ENCODE assay signal across 18 cellular contexts in the genomic region with DNA sequence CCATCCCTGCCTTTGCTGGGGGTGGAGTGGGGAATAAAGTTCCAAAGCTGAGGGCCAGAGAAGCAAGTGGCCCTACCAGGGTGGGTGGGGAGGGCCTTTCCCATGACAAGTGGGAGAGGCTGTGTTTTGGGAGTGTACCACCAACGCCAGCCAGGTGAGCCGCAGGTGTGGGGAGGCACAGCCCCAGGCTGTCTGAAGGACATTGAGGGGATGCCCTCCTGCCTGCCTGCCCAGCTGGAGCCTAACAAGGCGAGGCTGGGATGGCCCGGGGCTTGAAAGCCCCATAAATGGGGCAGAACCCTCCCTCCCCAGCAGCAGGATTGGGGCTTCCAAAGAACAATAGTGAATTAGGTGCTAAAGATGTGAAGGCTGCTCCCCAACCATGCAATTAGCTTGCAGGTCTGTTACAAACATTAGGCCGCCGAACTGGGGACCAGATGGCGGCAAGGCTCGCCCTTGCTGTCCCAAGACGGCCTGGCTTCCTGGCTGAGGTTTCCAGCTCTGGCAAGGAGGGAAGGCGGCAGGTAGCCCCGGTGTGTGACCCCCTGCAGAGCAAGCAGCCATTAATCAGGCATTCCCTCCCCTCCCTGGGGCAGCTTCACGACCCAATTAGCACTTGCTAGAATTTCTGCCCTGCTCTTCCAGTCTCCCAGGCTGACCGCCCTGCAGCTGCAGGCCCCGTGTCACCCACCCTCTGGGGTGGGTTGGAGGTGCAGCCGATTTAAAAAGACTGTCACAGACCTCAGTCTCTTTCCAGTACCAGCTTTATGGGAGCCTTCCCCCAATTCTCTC. TPM values are rescaled to one million over a fixed set of nuclear protein-coding genes. Genes with fewer than 3 reads are reported as not detected.
A peak's percentile ranks its signal among the peaks of the same experiment; 100 is the strongest.
DNase-seq lines count a peak whose midpoint lies in the region; FAIRE-seq and TF ChIP-seq lines count a peak whose summit lies in the region.
"Had no signal": no experiment of that assay in that cellular context is flagged by ENCODE, and none has a peak within 500 bp of the region (broad histone marks: within the 10 kb centered on the region; RNA-seq: fewer than 3 reads in every experiment).

No MANE protein-coding gene starts in this region.

- no peak overlapping the region for H3K9ac ChIP-seq in H9 (ENCODE audit: extremely low read depth, insufficient read length, low read length)
- H3K9ac ChIP-seq in H1 (replicated peaks in 1 of 4; ENCODE audit: extremely low read depth in 1 of 4, low read depth in 3 of 4, low read length in 3 of 4): no peak overlapping the region
- no peak overlapping the region for H3K9ac ChIP-seq in kidney (ENCODE audit: low read length in 2 of 2)
- H3K9ac ChIP-seq in colonic mucosa (ENCODE audit: low read depth in 2 of 2, low read length in 2 of 2): no peak overlapping the region
- H3K9ac ChIP-seq: BLaER1 treated with 17β-estradiol and CSF1 and Interleukin-3, amounts not matched to agents 10 nM and 100 nM; SK-N-SH had no signal

- no peaks in the 10 kb centered on the region for H3K79me1 ChIP-seq in H9 (ENCODE audit: insufficient read depth, low read depth, low read length, poor library complexity, severe bottlenecking)
- H3K79me1 ChIP-seq in H1 (ENCODE audit: low read depth, low read length): no peaks in the 10 kb centered on the region

- no peak overlapping the region for H3K56ac ChIP-seq in H9 (ENCODE audit: insufficient read length, low read depth, low read length)
- H3K56ac ChIP-seq in H1 (replicated peaks; ENCODE audit: insufficient read length, low read depth, low read length): no peak overlapping the region

- intact Hi-C loops in kidney (cut with DNase I): no loop called here
- intact Hi-C loops in colonic mucosa (cut with DNase I): no loop called here

- H3K14ac ChIP-seq in H9 (ENCODE audit: insufficient read depth, low read length) (no peak overlapping the region), H1 (ENCODE audit: insufficient read length) (no peak overlapping the region)

- FAIRE-seq in H1 (lab: Jason Lieb, UNC): no peak
- FAIRE-seq in kidney (lab: Jason Lieb, UNC): no peak
- FAIRE-seq: K562 had no signal

- H2AFZ ChIP-seq in H9 (ENCODE audit: low read length): no peak overlapping the region
- no peak overlapping the region for H2AFZ ChIP-seq in H1 (ENCODE audit: low read length)

- no peak for TF ChIP-seq EP300 in H1 (IDR thresholded peaks at IDR 0.05; ENCODE audit: borderline replicate concordance in 1 of 2, low read depth in 2 of 2, low read length in 2 of 2)

- peak overlapping the region in 1 of 3 experiments; percentile 53; a peak in 1 of 7 replicates for H3K27ac Mint-ChIP-seq in H9
- H3K27ac Mint-ChIP-seq: CD8-positive, alpha-beta T cell had no signal

- H3K23me2 ChIP-seq in H9 (ENCODE audit: insufficient read length, low read depth, low read length, poor library complexity, severe bottlenecking): no peaks in the 10 kb centered on the region
- no peaks in the 10 kb centered on the region for H3K23me2 ChIP-seq in H1 (ENCODE audit: low read depth, low read length)

- no CpG with 5 or more reads among the region's 15 CpGs for WGBS in H9 (ENCODE audit: extremely low coverage, insufficient read length, low lambda C conversion rate)
- 72% methylated on average over 15 of the region's 15 CpGs; no CpG with 5 or more reads in 1 of the 2 experiments for WGBS in H1 (ENCODE audit: extremely low coverage in 1 of 2, insufficient coverage in 1 of 2, insufficient read length in 1 of 2, insufficient replicate concordance in 2 of 2, low coverage in 1 of 2, low lambda C conversion rate in 2 of 2, missing lambda C conversion rate in 1 of 2), 2 experiments

- H3K36me3 Mint-ChIP-seq in H9 (ENCODE audit: insufficient read depth in 1 of 3, low read depth in 3 of 3): no peaks in the 10 kb centered on the region
- H3K36me3 Mint-ChIP-seq: CD8-positive, alpha-beta T cell had no signal

- no peak overlapping the region for H3K27ac ChIP-seq in H9 (ENCODE audit: insufficient read length, low read depth, low read length)
- H3K27ac ChIP-seq in H1 (ENCODE audit: low read depth, low read length): no peak overlapping the region
- H3K27ac ChIP-seq in kidney (ENCODE audit: low read depth in 2 of 2, low read length in 2 of 2): no peak overlapping the region
- H3K27ac ChIP-seq in colonic mucosa: no peak overlapping the region
- H3K27ac ChIP-seq: BLaER1 treated with 17β-estradiol and CSF1 and Interleukin-3, amounts not matched to agents 10 nM and 100 nM had no signal

- H3K27me3 ChIP-seq in H9 (ENCODE audit: insufficient read depth, low read length) (no peaks in the 10 kb centered on the region), H1 (replicated peaks in 1 of 4; ENCODE audit: control insufficient read depth in 3 of 4, extremely low read depth in 1 of 4, insufficient read depth in 3 of 4, low read length in 3 of 4) (no peaks in the 10 kb centered on the region; a peak in 2 of 7 replicates), colonic mucosa (no peaks in the 10 kb centered on the region)
- H3K27me3 ChIP-seq: BLaER1 treated with 17β-estradiol and CSF1 and Interleukin-3, amounts not matched to agents 10 nM and 100 nM had no signal

- no peak overlapping the region for H3T11ph ChIP-seq in H9 (ENCODE audit: low read length)

- H4K5ac ChIP-seq in H9 (ENCODE audit: insufficient read length, low read depth, low read length) (no peak overlapping the region), H1 (ENCODE audit: insufficient read length, low read depth, low read length) (no peak overlapping the region)

- POLR2A ChIA-PET in H1 (lab: Charles Lee; ENCODE audit: partially characterized antibody): interaction anchor here (0.8 to 1.6 kb wide), 5 partner anchors 11 to 73 kb away, joined by 3 to 6 read pairs (median 4); no protein-coding TSS in a partner anchor

- no peak overlapping the region for H4K91ac ChIP-seq in H9 (ENCODE audit: insufficient read length, low read depth, low read length)
- no peak overlapping the region for H4K91ac ChIP-seq in H1 (replicated peaks; ENCODE audit: insufficient read length, low read length)

- no peak overlapping the region for H3K23ac ChIP-seq in H9 (ENCODE audit: insufficient read length, low read depth, low read length)
- no peak overlapping the region for H3K23ac ChIP-seq in H1 (ENCODE audit: insufficient read length)

- no peak overlapping the region for H2AK5ac ChIP-seq in H9 (ENCODE audit: insufficient read length, low read length)
- H2AK5ac ChIP-seq in H1 (ENCODE audit: low read depth, low read length): no peak overlapping the region

- H3K4ac ChIP-seq in H9 (ENCODE audit: low read depth, low read length) (no peak overlapping the region), H1 (replicated peaks; ENCODE audit: insufficient read length, low read depth, low read length) (no peak overlapping the region)

- DNase-seq in G401 (ENCODE audit: low spot score): peak; percentile 9
- DNase-seq in H9: peak; percentile 55
- DNase-seq in H1 (ENCODE audit: low read depth in 1 of 2, low spot score in 2 of 2): peak in 1 of 2 experiments; percentile 23
- peak; percentile 52 for DNase-seq in kidney
- no peak for DNase-seq in cerebellar cortex (ENCODE audit: low spot score)
- DNase-seq in SIG-M5 (lab: John Stamatoyannopoulos, UW): no peak
- DNase-seq in colonic mucosa: no peak
- DNase-seq: Calu3; CD8-positive, alpha-beta T cell; NCI-H1105; NCI-H187 treated with DMSO at 0.1 percent for 48 hours; NCI-H446; NCI-H526 treated with DMSO at 0.1 percent for 48 hours; SHP77; SK-N-SH had no signal

- CTCF ChIA-PET in H1 (lab: Charles Lee; ENCODE audit: partially characterized antibody): interaction anchor here (0.8 to 2.5 kb wide), 10 partner anchors 9 to 396 kb away, joined by 3 to 16 read pairs (median 4); no protein-coding TSS in a partner anchor

- no peak for TF ChIP-seq CTCF in H9 (conservative IDR thresholded peaks at IDR 0.05)
- no peak for TF ChIP-seq CTCF in H1 (IDR thresholded peaks at IDR 0.05; ENCODE audit: control extremely low read depth in 1 of 3, insufficient read depth in 1 of 3, low read depth in 1 of 3, low read length in 3 of 3)
- no peak for TF ChIP-seq CTCF in kidney (IDR thresholded peaks at IDR 0.05; ENCODE audit: borderline replicate concordance, extremely low read depth, insufficient read depth)
- TF ChIP-seq CTCF in colonic mucosa (IDR thresholded peaks at IDR 0.05): no peak

- no peak for TF ChIP-seq POLR2A in H1 (IDR thresholded peaks at IDR 0.05; ENCODE audit: control extremely low read depth in 1 of 2, low read depth in 2 of 2, low read length in 2 of 2)

- TF ChIP-seq RAD21 in H1 (IDR thresholded peaks at IDR 0.05 in 1 of 2, conservative IDR thresholded peaks at IDR 0.05 in 1 of 2; ENCODE audit: low read depth in 2 of 2, low read length in 2 of 2): no peak

- in situ Hi-C loops in G401 (cut with HindIII; ENCODE audit: low sequenced_read_pairs): no loop called here

- H3K36me3 ChIP-seq in H1 (ENCODE audit: control insufficient read depth in 2 of 4, insufficient read depth in 4 of 4, low read length in 3 of 4) (no peaks in the 10 kb centered on the region), kidney (ENCODE audit: control insufficient read depth in 1 of 2, insufficient read depth in 2 of 2, low read length in 2 of 2) (no peaks in the 10 kb centered on the region), colonic mucosa (no peaks in the 10 kb centered on the region)
- H3K36me3 ChIP-seq: BLaER1 treated with 17β-estradiol and CSF1 and Interleukin-3, amounts not matched to agents 10 nM and 100 nM had no signal

- no peaks in the 10 kb centered on the region for H3K9me3 ChIP-seq in H9 (ENCODE audit: control insufficient read depth, low read depth, low read length)
- no peaks in the 10 kb centered on the region for H3K9me3 ChIP-seq in H1 (ENCODE audit: insufficient read depth in 2 of 2, low read depth in 1 of 2, low read length in 1 of 2)
- no peaks in the 10 kb centered on the region for H3K9me3 ChIP-seq in kidney (ENCODE audit: control insufficient read depth in 1 of 2, low read length in 2 of 2)
- H3K9me3 ChIP-seq in colonic mucosa: no peaks in the 10 kb centered on the region
- H3K9me3 ChIP-seq: BLaER1 treated with 17β-estradiol and CSF1 and Interleukin-3, amounts not matched to agents 10 nM and 100 nM; SK-N-SH had no signal

- H2BK12ac ChIP-seq in H9 (ENCODE audit: insufficient read length, low read depth, low read length) (no peak overlapping the region), H1 (ENCODE audit: low read depth, low read length) (peak overlapping the region; percentile 68; the same call in 1 of the 2 replicates)

- no peaks in the 10 kb centered on the region for H3K79me2 ChIP-seq in H9 (ENCODE audit: insufficient read depth, low read length)
- no peaks in the 10 kb centered on the region for H3K79me2 ChIP-seq in H1 (ENCODE audit: control insufficient read depth in 1 of 2, insufficient read depth in 2 of 2, low read length in 2 of 2)

- H3K4me2 ChIP-seq in H9 (ENCODE audit: insufficient read depth, insufficient read length, low read length) (no peak overlapping the region), H1 (ENCODE audit: insufficient read depth in 1 of 2, low read depth in 2 of 2, low read length in 2 of 2) (no peak overlapping the region)
- H3K4me2 ChIP-seq: BLaER1 treated with 17β-estradiol and CSF1 and Interleukin-3, amounts not matched to agents 10 nM and 100 nM; SK-N-SH had no signal

- H2BK5ac ChIP-seq in H9 (ENCODE audit: insufficient read length, low read length): no peak overlapping the region
- peak overlapping the region; percentile 44; the same call in 1 of the 2 replicates for H2BK5ac ChIP-seq in H1 (ENCODE audit: low read depth, low read length)

- H2BK15ac ChIP-seq in H9 (ENCODE audit: low read depth, low read length) (no peak overlapping the region), H1 (ENCODE audit: low read length) (no peak overlapping the region)

- peaks cover 7 to 11% of the 10 kb centered on the region in 2 experiments for H3K4me1 Mint-ChIP-seq in H9

- no peak overlapping the region for H2BK120ac ChIP-seq in H9 (ENCODE audit: low read depth, low read length, poor library complexity, severe bottlenecking)
- H2BK120ac ChIP-seq in H1 (replicated peaks; ENCODE audit: low read depth, low read length): no peak overlapping the region

- H4K20me1 ChIP-seq in H9 (ENCODE audit: control insufficient read depth, insufficient read depth, insufficient read length) (no peaks in the 10 kb centered on the region), H1 (replicated peaks in 1 of 2; ENCODE audit: control insufficient read depth in 1 of 2, insufficient read depth in 2 of 2, low read length in 2 of 2) (no peaks in the 10 kb centered on the region)
- H4K20me1 ChIP-seq: BLaER1 treated with 17β-estradiol and CSF1 and Interleukin-3, amounts not matched to agents 10 nM and 100 nM had no signal

- H3K4me3 ChIP-seq in H1 (ENCODE audit: extremely low read depth in 1 of 4, insufficient read depth in 2 of 4, low read depth in 3 of 4, low read length in 4 of 4): no peak overlapping the region
- no peak overlapping the region for H3K4me3 ChIP-seq in kidney (ENCODE audit: low read length in 2 of 2)
- H3K4me3 ChIP-seq in colonic mucosa: no peak overlapping the region
- H3K4me3 ChIP-seq: BLaER1 treated with 17β-estradiol and CSF1 and Interleukin-3, amounts not matched to agents 10 nM and 100 nM; K562 had no signal

- H3K18ac ChIP-seq in H9 (ENCODE audit: insufficient read length, low read depth, low read length) (no peak overlapping the region), H1 (ENCODE audit: extremely low read depth, low read length) (peak overlapping the region; percentile 60)

- no peak overlapping the region for H2BK20ac ChIP-seq in H9 (ENCODE audit: low read depth, low read length, poor library complexity, severe bottlenecking)
- no peak overlapping the region for H2BK20ac ChIP-seq in H1 (ENCODE audit: low read length)

- H3K9me3 Mint-ChIP-seq in H9: no peaks in the 10 kb centered on the region
- H3K9me3 Mint-ChIP-seq: CD8-positive, alpha-beta T cell had no signal

- no peak overlapping the region for H3K4me3 Mint-ChIP-seq in H9
- H3K4me3 Mint-ChIP-seq: CD8-positive, alpha-beta T cell had no signal

- H3K4me1 ChIP-seq in H9 (ENCODE audit: insufficient read depth, low read length) (no peaks in the 10 kb centered on the region; the same call in 1 of the 2 replicates), H1 (replicated peaks in 1 of 4; ENCODE audit: control insufficient read depth in 3 of 4, insufficient read depth in 4 of 4, low read length in 3 of 4) (peaks cover 3 to 9% (median 4%) of the 10 kb centered on the region in 4 experiments; a peak in 6 of 7 replicates), kidney (ENCODE audit: control insufficient read depth in 1 of 2, insufficient read depth in 1 of 2, low read depth in 1 of 2, low read length in 2 of 2) (no peaks in the 10 kb centered on the region), colonic mucosa (no peaks in the 10 kb centered on the region)
- H3K4me1 ChIP-seq: BLaER1 treated with 17β-estradiol and CSF1 and Interleukin-3, amounts not matched to agents 10 nM and 100 nM had no signal

- no peak overlapping the region for H4K8ac ChIP-seq in H9 (replicated peaks; ENCODE audit: insufficient read length, low read depth, low read length)
- no peak overlapping the region for H4K8ac ChIP-seq in H1 (ENCODE audit: extremely low read depth, insufficient read depth, low read length)

- peaks cover 5% of the 10 kb centered on the region for H3K27me3 Mint-ChIP-seq in H9 (ENCODE audit: low read depth)

RNA-seq across cellular contexts. Expression of a gene that starts 42.9 kb away (rescaled TPM):
- total RNA-seq in G401 (2014; rRNA removed; shearing (Covaris generic)): 1.5 and 2.4 TPM in 2 replicates
- total RNA-seq in H9 (2021) (0.94 and 1.3 TPM in 2 replicates), kidney (1.8 TPM), colonic mucosa (under 1 TPM in 1 of 2 donors, not detected in 1; 0.35 TPM)
- total RNA-seq in H1 (2021; fragmentation: NEBNext Ultra II Directional; extraction: Animal tissue kit (Norgen Biotek cat#: 25700)): 0.63 and 1.3 TPM in 2 replicates
- polyA plus RNA-seq in H1 (2011; rRNA removed) (0.54 and 0.64 TPM in 2 replicates), kidney (ENCODE audit: insufficient read depth, low read depth, low replicate concordance) (0.39 TPM)
- polyA plus RNA-seq in H1 (2011; cell fraction: cytosol; rRNA removed): 0.49 TPM
- 0.76 TPM for polyA plus RNA-seq in H1 (2011; cell fraction: nucleus; rRNA removed)
- 0.32 to 0.57 TPM (median 0.39 TPM) in 4 replicates for polyA plus RNA-seq in H1 (2012, experiment 1 of 2)
- 0.49 TPM for polyA plus RNA-seq in H1 (2012, experiment 2 of 2)
- 1.4 TPM for polyA plus RNA-seq in H1 (2013, experiment 1 of 2)
- 1.3 TPM for polyA plus RNA-seq in H1 (2013, experiment 2 of 2)
- 0.22 TPM in 1 of 2 replicates, not detected in the other for polyA minus RNA-seq in H1 (2011; rRNA and poly(A)+ RNA removed)
- 0.73 TPM for polyA minus RNA-seq in H1 (2011; cell fraction: cytosol; rRNA and poly(A)+ RNA removed)
- not detected for polyA minus RNA-seq in H1 (2011; cell fraction: nucleus; rRNA and poly(A)+ RNA removed)
- total RNA-seq: RPMI7951 had no signal

Comparison
In these comparisons a context has a peak if more than half of its experiments do, and no peak if none do; other contexts are left out.
1. DNase-seq: peak in G401 (single experiment), H9 (single experiment) and kidney (single experiment); none in cerebellar cortex (single experiment), SIG-M5 (single experiment) and colonic mucosa (single experiment).